ENCODE assay signal across 1 cellular context in genomic region chr10:5575482-5576153, GRCh38.
TF ChIP-seq lines count a peak whose summit lies in the region.

No MANE protein-coding gene starts in this region.

TF ChIP-seq in HEK293, 187 proteins besides CTCF, POLR2A, EP300 and RAD21 (continued from another document):
- TF ChIP-seq ZNF692 (tag by site-specific recombination; IDR thresholded peaks at IDR 0.05) (peak; percentile 65), ZNF394 (tag by site-specific recombination; IDR thresholded peaks at IDR 0.05; ENCODE audit: borderline replicate concordance) (no peak), GLIS2 (tag by site-specific recombination; IDR thresholded peaks at IDR 0.05) (0 out of 2 replicates have a peak, but pooled peaks have one; percentile 26), ZNF530 (tag by site-specific recombination; IDR thresholded peaks at IDR 0.05; ENCODE audit: low read depth) (no peak), GFI1B (tag by site-specific recombination; IDR thresholded peaks at IDR 0.05) (no peak), ZNF600 (tag by site-specific recombination; IDR thresholded peaks at IDR 0.05) (peak; percentile 69), KLF7 (tag by site-specific recombination; IDR thresholded peaks at IDR 0.05; ENCODE audit: borderline replicate concordance) (no peak), ZNF521 (tag by site-specific recombination; IDR thresholded peaks at IDR 0.05) (no peak)
TF ChIP-seq in HEK293: peak in this region for 8.
